In the genomic region with DNA sequence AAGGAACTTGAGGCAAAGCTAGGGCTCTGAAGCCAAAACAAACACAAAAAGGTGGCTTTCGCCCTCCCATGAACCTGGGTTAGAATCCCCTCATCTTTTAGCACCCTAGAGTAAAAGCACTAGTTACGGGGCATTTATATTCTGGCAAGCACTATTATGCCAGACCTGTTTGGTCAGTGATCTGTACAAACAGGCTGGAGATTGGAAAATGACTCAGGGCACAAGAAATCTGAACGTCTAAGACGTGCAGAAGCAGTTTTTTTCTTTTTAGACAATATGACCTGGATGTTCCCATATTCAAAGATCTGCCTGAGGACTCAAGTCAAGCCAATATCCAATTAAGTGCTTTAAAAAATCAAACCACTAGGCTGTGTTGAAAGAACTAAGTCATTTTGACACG, we compare ENCODE assay signal across 13 cellular contexts. TPM values are rescaled to one million over a fixed set of nuclear protein-coding genes. Genes with fewer than 3 reads are reported as not detected.
DNase-seq lines count a peak whose midpoint lies in the region; ATAC-seq, FAIRE-seq and TF ChIP-seq lines count a peak whose summit lies in the region.
"Had no signal": no experiment of that assay in that cellular context is flagged by ENCODE, and none has a peak within 500 bp of the region (broad histone marks: within the 10 kb centered on the region; RNA-seq: fewer than 3 reads in every experiment).

No MANE protein-coding gene starts in this region.

- no peaks in the 10 kb centered on the region for H4K20me1 ChIP-seq in SK-N-SH (ENCODE audit: insufficient read depth)

- POLR2A ChIA-PET in SK-N-SH (lab: Yijun Ruan, JAX): no interaction called here
- POLR2A ChIA-PET in WTC11 (lab: Charles Lee): no interaction called here

- H2AFZ ChIP-seq in SK-N-SH (ENCODE audit: low read depth): no peak overlapping the region

- peaks cover 34% of the 10 kb centered on the region for H3K9me3 Mint-ChIP-seq in WTC11

- TF ChIP-seq CTCF in SK-N-SH (IDR thresholded peaks at IDR 0.05) (no peak), WTC11 (IDR thresholded peaks at IDR 0.05) (no peak), prostate gland (IDR thresholded peaks at IDR 0.05) (no peak), GM20000 (IDR thresholded peaks at IDR 0.05; ENCODE audit: extremely low read depth, missing control alignments) (no peak)

- H3K4me1 ChIP-seq in SK-N-SH (ENCODE audit: control insufficient read depth in 1 of 2, insufficient read depth in 2 of 2, low read depth in 1 of 2, low read length in 1 of 2) (peaks cover 15 to 25% of the 10 kb centered on the region in 2 experiments), prostate gland (replicated peaks) (peaks cover 18% of the 10 kb centered on the region)

- WGBS in SK-N-SH (ENCODE audit: low lambda C conversion rate): 90% methylated on average over 5 of the region's 5 CpGs
- 39% methylated on average over 5 of the region's 5 CpGs for WGBS in prostate gland

- H3F3A ChIP-seq in SK-N-SH (replicated peaks; ENCODE audit: insufficient read depth): peaks cover 10% of the 10 kb centered on the region

- no peak for DNase-seq in SK-N-SH
- no peak for DNase-seq in WTC11 (ENCODE audit: low spot score)
- DNase-seq in epithelial cell of prostate (ENCODE audit: low read depth, low spot score): peak; percentile 66
- DNase-seq in prostate gland (ENCODE audit: low spot score): peak; percentile 63
- no peak for DNase-seq in stimulated activated CD4-positive, alpha-beta T cell treated with anti-CD3 and anti-CD28 coated beads, Interleukin-12 subunit alpha, Interleukin-12 subunit beta, amount 100 ng/mL, for 4 hours
- DNase-seq in GM20000 (ENCODE audit: low spot score): no peak
- DNase-seq in frontal cortex (ENCODE audit: low spot score in 2 of 2): no peak
- DNase-seq: activated CD8-positive, alpha-beta memory T cell treated with anti-CD3 and anti-CD28 coated beads, Interleukin-2, amount 50 U/mL, for 4 hours; cerebellar nuclear complex; NCI-H446 treated with DMSO at 0.1 percent for 48 hours; stimulated activated naive CD4-positive, alpha-beta T cell treated with Interleukin-2 at 50 U/mL for 16 hours had no signal

- no peak for FAIRE-seq in frontal cortex (lab: Jason Lieb, UNC)

- peaks cover 35% of the 10 kb centered on the region for H3K36me3 Mint-ChIP-seq in WTC11

- no peak for TF ChIP-seq EP300 in SK-N-SH (IDR thresholded peaks at IDR 0.05; ENCODE audit: borderline replicate concordance in 1 of 2, low read depth in 1 of 2, low read length in 1 of 2)

- H3K4me2 ChIP-seq in SK-N-SH: peak overlapping the region; percentile 98

- peaks cover 21% of the 10 kb centered on the region for H3K4me1 Mint-ChIP-seq in WTC11

- peaks cover 35 to 47% of the 10 kb centered on the region in 2 experiments for H3K36me3 ChIP-seq in SK-N-SH (replicated peaks in 1 of 2; ENCODE audit: control insufficient read depth in 1 of 2, insufficient read depth in 2 of 2, low read length in 1 of 2)
- H3K36me3 ChIP-seq in prostate gland: peaks cover 11 to 24% of the 10 kb centered on the region in 2 donors

- H3K27ac Mint-ChIP-seq in WTC11: no peak overlapping the region

- no peak for ATAC-seq in SK-N-SH treated with all-trans-retinoic acid at 6 μM for 48 hours
- no peak for ATAC-seq in WTC11

- H3K27ac ChIP-seq in SK-N-SH (ENCODE audit: low read depth in 2 of 2, low read length in 1 of 2) (no peak overlapping the region), epithelial cell of prostate (peak overlapping the region; percentile 91), prostate gland (peak overlapping the region; percentile 99)

- TF ChIP-seq POLR2A in prostate gland (IDR thresholded peaks at IDR 0.05): no peak

- peaks cover 32% of the 10 kb centered on the region for H3K9me3 ChIP-seq in SK-N-SH
- H3K9me3 ChIP-seq in prostate gland: peaks cover 8% of the 10 kb centered on the region

- no peak overlapping the region for H3K9ac ChIP-seq in SK-N-SH

- peaks cover 64% of the 10 kb centered on the region for H3K27me3 Mint-ChIP-seq in WTC11 (ENCODE audit: low read depth)

- no peak for TF ChIP-seq RAD21 in SK-N-SH (IDR thresholded peaks at IDR 0.05; ENCODE audit: low read length)

- H3K4me3 Mint-ChIP-seq in WTC11: peak overlapping the region; percentile 18; the same call in 1 of the 2 replicates

- H3K9me2 ChIP-seq in SK-N-SH: no peaks in the 10 kb centered on the region

- H3K79me2 ChIP-seq in SK-N-SH (ENCODE audit: insufficient read depth): peaks cover 58% of the 10 kb centered on the region

- CTCF ChIA-PET in SK-N-SH (lab: Yijun Ruan, JAX) (interaction anchor here (1.3 kb wide), 1 partner anchor 37 kb away, joined by 6 read pairs; no protein-coding TSS in a partner anchor), WTC11 (lab: Charles Lee) (no interaction called here)

- H3K27me3 ChIP-seq in SK-N-SH (ENCODE audit: insufficient read depth) (no peaks in the 10 kb centered on the region), prostate gland (replicated peaks; ENCODE audit: insufficient read depth) (no peaks in the 10 kb centered on the region)

- peak overlapping the region; percentile 94 to 97; a peak in 3 of 4 replicates for H3K4me3 ChIP-seq in SK-N-SH (ENCODE audit: low read depth in 2 of 2, low read length in 1 of 2)
- H3K4me3 ChIP-seq in prostate gland: peak overlapping the region in 1 of 2 donors; percentile 88

- intact Hi-C loops in prostate gland (cut with DNase I): no loop called here

TF ChIP-seq in SK-N-SH, 30 proteins besides CTCF, POLR2A, EP300 and RAD21:
- no peak for TF ChIP-seq GATA2 (CRISPR knock-in tag; IDR thresholded peaks at IDR 0.05)
- TF ChIP-seq RFX5 (IDR thresholded peaks at IDR 0.05; ENCODE audit: low read length): no peak
- TF ChIP-seq POLR2AphosphoS5 (IDR thresholded peaks at IDR 0.05; ENCODE audit: low read depth, low read length): no peak
- no peak for TF ChIP-seq RXRA (IDR thresholded peaks at IDR 0.05; ENCODE audit: borderline replicate concordance, low read depth)
- TF ChIP-seq SMC3 (IDR thresholded peaks at IDR 0.05; ENCODE audit: low read depth, low read length): no peak
- TF ChIP-seq TCF12 (IDR thresholded peaks at IDR 0.05): no peak
- TF ChIP-seq GABPA (IDR thresholded peaks at IDR 0.05; ENCODE audit: low read depth): no peak
- TF ChIP-seq SIN3A (IDR thresholded peaks at IDR 0.05; ENCODE audit: borderline replicate concordance, low read depth, low read length): no peak
TF ChIP-seq in SK-N-SH: peak in this region for 0.

TF ChIP-seq in SK-N-SH treated with all-trans-retinoic acid at 6 μM for 48 hours, 23 proteins besides CTCF, POLR2A, EP300 and RAD21 (continues in another document):
- no peak for TF ChIP-seq ISL1 (CRISPR knock-in tag; IDR thresholded peaks at IDR 0.05)
- no peak for TF ChIP-seq ZNF565 (CRISPR knock-in tag; conservative IDR thresholded peaks at IDR 0.05; ENCODE audit: low read depth)
- TF ChIP-seq TCF4 (CRISPR knock-in tag; IDR thresholded peaks at IDR 0.05; ENCODE audit: borderline replicate concordance): no peak
- no peak for TF ChIP-seq ESRRG (CRISPR knock-in tag; IDR thresholded peaks at IDR 0.05)
- no peak for TF ChIP-seq ZFP3 (CRISPR knock-in tag; IDR thresholded peaks at IDR 0.05)
- no peak for TF ChIP-seq ZFP30 (CRISPR knock-in tag; IDR thresholded peaks at IDR 0.05)

TF ChIP-seq in WTC11, 78 proteins besides CTCF, POLR2A, EP300 and RAD21 (continues in another document):
- no peak for TF ChIP-seq ZNF532 (CRISPR knock-in tag; IDR thresholded peaks at IDR 0.05; ENCODE audit: borderline replicate concordance)

RNA-seq across cellular contexts. Expression of gene ZNF436, which starts 3.0 kb away (rescaled TPM):
- 5.0 and 6.4 TPM in 2 replicates for polyA plus RNA-seq in SK-N-SH (2012; rRNA removed)
- 6.5 and 7.1 TPM in 2 replicates for polyA plus RNA-seq in SK-N-SH (2012; cell fraction: cytosol; rRNA removed)
- polyA plus RNA-seq in SK-N-SH (2012; cell fraction: nucleus; rRNA removed): 5.1 and 9.1 TPM in 2 replicates
- total RNA-seq in WTC11 (2021): 1.3 to 1.7 TPM (median 1.6 TPM) in 3 replicates
- 10 to 100 TPM; 25.3 to 29.5 TPM for total RNA-seq in prostate gland
- 111 TPM for total RNA-seq in frontal cortex

RNA-seq across cellular contexts. Expression of gene HNRNPR, which starts 22.5 kb away (rescaled TPM):
- 111 and 141 TPM in 2 replicates for polyA plus RNA-seq in SK-N-SH (2012; rRNA removed)
- polyA plus RNA-seq in SK-N-SH (2012; cell fraction: cytosol; rRNA removed): 158 and 178 TPM in 2 replicates
- 46.4 and 78.9 TPM in 2 replicates for polyA plus RNA-seq in SK-N-SH (2012; cell fraction: nucleus; rRNA removed)
- total RNA-seq in WTC11 (2021) (157 to 178 TPM (median 170 TPM) in 3 replicates), prostate gland (10 to 100 TPM; 85.8 to 88.1 TPM), frontal cortex (159 TPM)

RNA-seq across cellular contexts. Expression of gene TCEA3, which starts 58.0 kb away (rescaled TPM):
- polyA plus RNA-seq in SK-N-SH (2012; rRNA removed): 1.1 and 1.2 TPM in 2 replicates
- 0.68 and 0.90 TPM in 2 replicates for polyA plus RNA-seq in SK-N-SH (2012; cell fraction: cytosol; rRNA removed)
- 3.9 and 4.7 TPM in 2 replicates for polyA plus RNA-seq in SK-N-SH (2012; cell fraction: nucleus; rRNA removed)
- 0.37 to 0.89 TPM (median 0.73 TPM) in 3 replicates for total RNA-seq in WTC11 (2021)
- 100 to 1,000 TPM in 1 of 2 donors, 10 to 100 TPM in 1; 65.2 to 115 TPM for total RNA-seq in prostate gland
- 2.0 TPM for total RNA-seq in frontal cortex
- total RNA-seq: A172 had no signal

Comparison
In these comparisons a context has a peak if more than half of its experiments do, and no peak if none do; other contexts are left out.
1. DNase-seq: peak in epithelial cell of prostate (single experiment) and prostate gland (single experiment); none in SK-N-SH (single experiment), WTC11 (single experiment), stimulated activated CD4-positive, alpha-beta T cell treated with anti-CD3 and anti-CD28 coated beads, Interleukin-12 subunit alpha, Interleukin-12 subunit beta, amount 100 ng/mL, for 4 hours (single experiment), GM20000 (single experiment) and frontal cortex (0 of 2).
2. H3K27ac ChIP-seq: peak in epithelial cell of prostate (single experiment) and prostate gland (2 of 2); none in SK-N-SH (0 of 2).
3. RNA of gene TCEA3, which starts 58.0 kb away (total RNA-seq): 65.2 to 115 TPM in prostate gland; 2.0 TPM in frontal cortex (single experiment) and 0.37 to 0.89 TPM in WTC11; every median in the first group is over 10 times any median in the second.